10 cellular contexts compared by ENCODE assay signal in genomic region chr3:131630117-131630516, GRCh38.
DNase-seq lines count a peak whose midpoint lies in the region; ATAC-seq and TF ChIP-seq lines count a peak whose summit lies in the region.
"Had no signal": no experiment of that assay in that cellular context is flagged by ENCODE, and none has a peak within 500 bp of the region (broad histone marks: within the 10 kb centered on the region; RNA-seq: fewer than 3 reads in every experiment).

No MANE protein-coding gene starts in this region.

- no peak overlapping the region for H3K27ac Mint-ChIP-seq in mesothelial cell of epicardium

- in situ Hi-C loops in KBM-7 (cut with MboI; ENCODE audit: low pct_unique_long_range_greater_than_20kb, low sequenced_read_pairs), result no loop called here

- no peaks in the 10 kb centered on the region for H3K9me3 Mint-ChIP-seq in mesothelial cell of epicardium

- no peaks in the 10 kb centered on the region for H3K36me3 Mint-ChIP-seq in mesothelial cell of epicardium

- no peaks in the 10 kb centered on the region for H3K4me1 Mint-ChIP-seq in mesothelial cell of epicardium

- no peak overlapping the region for H3K4me3 Mint-ChIP-seq in mesothelial cell of epicardium

- peaks cover 15% of the 10 kb centered on the region for H3K27me3 Mint-ChIP-seq in mesothelial cell of epicardium (ENCODE audit: low read depth)

- no peak for TF ChIP-seq CTCF in mesothelial cell of epicardium (IDR thresholded peaks at IDR 0.05; ENCODE audit: unreplicated experiment)

- peak; percentile 99 for ATAC-seq in GM19043 (IDR thresholded peaks at IDR 0.05; ENCODE audit: low read depth, unreplicated experiment)
- ATAC-seq in HG02642 (IDR thresholded peaks at IDR 0.05; ENCODE audit: poor library complexity, unreplicated experiment), result peak; percentile 98

- DNase-seq in KBM-7 (peak; percentile 25), renal cortical epithelial cell (ENCODE audit: low read depth) (peak; percentile 9), mesothelial cell of epicardium (ENCODE audit: low spot score in 2 of 2, unreplicated experiment in 2 of 2) (no peak), 8988T (no peak), COLO668 (lab: John Stamatoyannopoulos, UW; ENCODE audit: unreplicated experiment) (no peak)
- DNase-seq: erythroblast; lower lobe of right lung; stimulated activated CD4-positive, alpha-beta T cell treated with anti-CD3 and anti-CD28 coated beads, Interleukin-1b, Interleukin-23, amount 100 ng/mL, for 48 hours had no signal

Comparison
In these comparisons a context has a peak if more than half of its experiments do, and no peak if none do; other contexts are left out.
1. DNase-seq: peak in KBM-7 (single experiment) and renal cortical epithelial cell (single experiment); none in mesothelial cell of epicardium (0 of 2), 8988T (single experiment) and COLO668 (single experiment).